ENCODE assay signal across 1 cellular context in the genomic region with DNA sequence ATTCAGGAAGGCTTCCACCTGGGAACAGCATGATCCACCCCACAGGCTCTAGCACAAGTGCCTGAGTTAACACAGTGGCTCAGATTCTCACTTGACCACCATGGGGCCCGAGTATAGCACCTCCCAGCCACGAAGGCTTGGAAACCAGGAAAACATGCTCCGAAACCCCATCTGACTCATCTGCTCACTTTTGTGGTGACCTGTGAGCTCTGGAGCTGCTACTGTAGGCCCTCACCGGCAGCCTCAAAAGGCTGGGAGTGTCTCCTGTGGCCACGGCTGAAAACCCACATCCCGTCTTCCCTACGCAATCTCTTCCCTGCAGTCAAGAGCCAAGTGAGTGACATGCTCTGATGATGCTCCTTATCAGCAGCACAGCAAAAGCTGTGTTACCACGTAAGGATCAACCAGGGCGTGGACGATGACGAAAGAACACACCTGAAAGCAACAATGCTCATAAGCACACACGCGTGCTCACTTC.
TF ChIP-seq lines count a peak whose summit lies in the region.

No MANE protein-coding gene starts in this region.

TF ChIP-seq in K562, 482 proteins besides CTCF, POLR2A, EP300 and RAD21 (continued from another document and continues in another):
- TF ChIP-seq, protein P1, sequence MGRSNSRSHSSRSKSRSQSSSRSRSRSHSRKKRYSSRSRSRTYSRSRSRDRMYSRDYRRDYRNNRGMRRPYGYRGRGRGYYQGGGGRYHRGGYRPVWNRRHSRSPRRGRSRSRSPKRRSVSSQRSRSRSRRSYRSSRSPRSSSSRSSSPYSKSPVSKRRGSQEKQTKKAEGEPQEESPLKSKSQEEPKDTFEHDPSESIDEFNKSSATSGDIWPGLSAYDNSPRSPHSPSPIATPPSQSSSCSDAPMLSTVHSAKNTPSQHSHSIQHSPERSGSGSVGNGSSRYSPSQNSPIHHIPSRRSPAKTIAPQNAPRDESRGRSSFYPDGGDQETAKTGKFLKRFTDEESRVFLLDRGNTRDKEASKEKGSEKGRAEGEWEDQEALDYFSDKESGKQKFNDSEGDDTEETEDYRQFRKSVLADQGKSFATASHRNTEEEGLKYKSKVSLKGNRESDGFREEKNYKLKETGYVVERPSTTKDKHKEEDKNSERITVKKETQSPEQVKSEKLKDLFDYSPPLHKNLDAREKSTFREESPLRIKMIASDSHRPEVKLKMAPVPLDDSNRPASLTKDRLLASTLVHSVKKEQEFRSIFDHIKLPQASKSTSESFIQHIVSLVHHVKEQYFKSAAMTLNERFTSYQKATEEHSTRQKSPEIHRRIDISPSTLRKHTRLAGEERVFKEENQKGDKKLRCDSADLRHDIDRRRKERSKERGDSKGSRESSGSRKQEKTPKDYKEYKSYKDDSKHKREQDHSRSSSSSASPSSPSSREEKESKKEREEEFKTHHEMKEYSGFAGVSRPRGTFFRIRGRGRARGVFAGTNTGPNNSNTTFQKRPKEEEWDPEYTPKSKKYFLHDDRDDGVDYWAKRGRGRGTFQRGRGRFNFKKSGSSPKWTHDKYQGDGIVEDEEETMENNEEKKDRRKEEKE (IDR thresholded peaks at IDR 0.05; ENCODE audit: borderline replicate concordance in 1 of 2, control insufficient read depth in 1 of 2, low read depth in 2 of 2, low read length in 1 of 2), result 0 out of 4 replicates have a peak, but pooled peaks of 1 of the 2 experiments have one; percentile 65
- TF ChIP-seq ZNF766 (CRISPR knock-in tag; conservative IDR thresholded peaks at IDR 0.05) (peak; percentile 81; the same call in 1 of the 2 replicates), ETS2 (tag; IDR thresholded peaks at IDR 0.05; ENCODE audit: borderline replicate concordance, poor library complexity, severe bottlenecking) (no peak), NFIC (IDR thresholded peaks at IDR 0.05) (peak; percentile 84), PHF21A (IDR thresholded peaks at IDR 0.05; ENCODE audit: borderline replicate concordance, low read depth) (peak; percentile 83; the same call in 1 of the 2 replicates), PHB2 (IDR thresholded peaks at IDR 0.05; ENCODE audit: low read depth) (peak; percentile 67; the same call in 1 of the 2 replicates), KDM1A (IDR thresholded peaks at IDR 0.05) (peak; percentile 98 to 99), NR2C2 (CRISPR knock-in tag; IDR thresholded peaks at IDR 0.05) (no peak; the same call in 1 of the 2 replicates), NR2C2 (tag; IDR thresholded peaks at IDR 0.05) (peak; percentile 52; the same call in 1 of the 2 replicates), FOSL1 (tag; conservative IDR thresholded peaks at IDR 0.05) (peak; percentile 93), ZBTB1 (CRISPR knock-in tag; IDR thresholded peaks at IDR 0.05; ENCODE audit: borderline replicate concordance, low read depth) (peak; percentile 51; the same call in 1 of the 2 replicates), RBFOX2 (IDR thresholded peaks at IDR 0.05; ENCODE audit: low read depth, low read length) (0 out of 2 replicates have a peak, but pooled peaks have one; percentile 18), ZNF436 (CRISPR knock-in tag; IDR thresholded peaks at IDR 0.05) (no peak), NFE2 (IDR thresholded peaks at IDR 0.05; ENCODE audit: low read depth) (peak; percentile 54), ETV6 (IDR thresholded peaks at IDR 0.05; ENCODE audit: borderline replicate concordance in 1 of 2, low read depth in 2 of 2, low read length in 1 of 2) (peak in 1 of 2 experiments; percentile 77; a peak in 2 of 4 replicates), ETV6 (CRISPR knock-in tag; IDR thresholded peaks at IDR 0.05; ENCODE audit: borderline replicate concordance) (no peak), TRIM28 (IDR thresholded peaks at IDR 0.05) (0 out of 2 replicates have a peak, but pooled peaks have one; percentile 25), CXXC5 (CRISPR knock-in tag; IDR thresholded peaks at IDR 0.05) (peak; percentile 90), CCNT2 (IDR thresholded peaks at IDR 0.05; ENCODE audit: borderline replicate concordance, extremely low read depth, insufficient read length, low read depth, low read length) (peak; percentile 44), TCF7 (IDR thresholded peaks at IDR 0.05; ENCODE audit: borderline replicate concordance) (peak; percentile 87; the same call in 1 of the 2 replicates), SMAD1 (IDR thresholded peaks at IDR 0.05; ENCODE audit: low read depth, low read length, partially characterized antibody) (peak; percentile 28), TARDBP (IDR thresholded peaks at IDR 0.05) (peak; percentile 97), L3MBTL2 (IDR thresholded peaks at IDR 0.05) (0 out of 2 replicates have a peak, but pooled peaks have one; percentile 26), MTA3 (IDR thresholded peaks at IDR 0.05; ENCODE audit: borderline replicate concordance) (peak; percentile 95), NBN (IDR thresholded peaks at IDR 0.05; ENCODE audit: low read depth) (peak; percentile 95), ZNF354B (CRISPR knock-in tag; IDR thresholded peaks at IDR 0.05) (no peak), THRB (CRISPR knock-in tag; conservative IDR thresholded peaks at IDR 0.05) (0 out of 2 replicates have a peak, but pooled peaks have one; percentile 16), ZNF407 (IDR thresholded peaks at IDR 0.05; ENCODE audit: low read depth) (no peak), RUNX1 (IDR thresholded peaks at IDR 0.05; ENCODE audit: low read depth) (peak; percentile 94), EGR1 (conservative IDR thresholded peaks at IDR 0.05) (peak; percentile 35), HDAC3 (IDR thresholded peaks at IDR 0.05; ENCODE audit: borderline replicate concordance, partially characterized antibody) (peak; percentile 91), SETDB1 (IDR thresholded peaks at IDR 0.05; ENCODE audit: low read length) (no peak), GATAD2B (IDR thresholded peaks at IDR 0.05; ENCODE audit: borderline replicate concordance) (no peak; the same call in 1 of the 2 replicates), MTF1 (CRISPR knock-in tag; IDR thresholded peaks at IDR 0.05; ENCODE audit: borderline replicate concordance) (no peak), DNMT1 (IDR thresholded peaks at IDR 0.05) (no peak), PML (IDR thresholded peaks at IDR 0.05; ENCODE audit: low read length) (peak; percentile 91), FOXK2 (conservative IDR thresholded peaks at IDR 0.05 in 1 of 2, IDR thresholded peaks at IDR 0.05 in 1 of 2; ENCODE audit: low read depth in 2 of 2) (peak in 1 of 2 experiments; percentile 42; a peak in 2 of 4 replicates), SPI1 (IDR thresholded peaks at IDR 0.05; ENCODE audit: borderline replicate concordance, low read depth, low read length) (0 out of 2 replicates have a peak, but pooled peaks have one; percentile 25), BRCA1 (IDR thresholded peaks at IDR 0.05) (no peak), BRCA1 (CRISPR knock-in tag; IDR thresholded peaks at IDR 0.05) (no peak), PRDM10 (IDR thresholded peaks at IDR 0.05; ENCODE audit: partially characterized antibody) (peak; percentile 54), EP400 (IDR thresholded peaks at IDR 0.05) (peak; percentile 25; the same call in 1 of the 2 replicates), ZNF445 (CRISPR knock-in tag; IDR thresholded peaks at IDR 0.05; ENCODE audit: low read depth) (no peak)
- TF ChIP-seq, protein P2, sequence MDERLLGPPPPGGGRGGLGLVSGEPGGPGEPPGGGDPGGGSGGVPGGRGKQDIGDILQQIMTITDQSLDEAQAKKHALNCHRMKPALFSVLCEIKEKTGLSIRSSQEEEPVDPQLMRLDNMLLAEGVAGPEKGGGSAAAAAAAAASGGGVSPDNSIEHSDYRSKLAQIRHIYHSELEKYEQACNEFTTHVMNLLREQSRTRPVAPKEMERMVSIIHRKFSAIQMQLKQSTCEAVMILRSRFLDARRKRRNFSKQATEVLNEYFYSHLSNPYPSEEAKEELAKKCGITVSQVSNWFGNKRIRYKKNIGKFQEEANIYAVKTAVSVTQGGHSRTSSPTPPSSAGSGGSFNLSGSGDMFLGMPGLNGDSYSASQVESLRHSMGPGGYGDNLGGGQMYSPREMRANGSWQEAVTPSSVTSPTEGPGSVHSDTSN (CRISPR knock-in tag; IDR thresholded peaks at IDR 0.05; ENCODE audit: low read depth), result peak; percentile 82
- TF ChIP-seq, protein P2 (tag; conservative IDR thresholded peaks at IDR 0.05; ENCODE audit: low read depth), result peak; percentile 85
